4 cellular contexts compared by ENCODE assay signal in genomic region chrX:153073331-153073730, GRCh38. TPM values are rescaled to one million over a fixed set of nuclear protein-coding genes. Genes with fewer than 3 reads are reported as not detected.
"Had no signal": no experiment of that assay in that cellular context is flagged by ENCODE, and none has a peak within 500 bp of the region (broad histone marks: within the 10 kb centered on the region; RNA-seq: fewer than 3 reads in every experiment).

No MANE protein-coding gene starts in this region.

RNA-seq across cellular contexts. Expression of gene PNMA6A, which starts 1.1 kb away (rescaled TPM):
- total RNA-seq: LHCN-M2, M059J, MCF 10A had no signal

RNA-seq across cellular contexts. Expression of gene PNMA3, which starts 17.1 kb away (rescaled TPM):
- total RNA-seq: LHCN-M2, M059J, MCF 10A, NCI-H460 had no signal
